Comparison of ENCODE assay signal across 24 cellular contexts in the genomic region with DNA sequence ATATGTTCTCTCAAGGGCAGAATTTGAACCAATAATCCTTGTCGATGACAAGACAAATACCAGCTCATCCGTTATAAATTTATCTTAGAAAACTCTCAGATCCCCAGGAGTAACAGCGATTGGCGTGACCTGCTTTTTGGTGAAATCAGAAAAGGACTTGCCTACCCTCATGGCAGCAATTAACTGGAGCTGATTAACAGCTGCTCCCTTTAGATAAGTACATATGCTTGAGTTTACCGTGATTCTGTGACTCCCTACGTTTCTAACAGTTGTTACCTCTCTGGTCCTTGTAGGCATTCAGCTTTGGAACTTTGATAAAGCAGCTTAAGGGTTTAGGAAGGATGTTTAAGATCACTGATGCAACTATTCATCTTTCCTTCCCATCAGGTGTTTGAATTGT.
"Had no signal": no experiment of that assay in that cellular context is flagged by ENCODE, and none has a peak within 500 bp of the region (broad histone marks: within the 10 kb centered on the region; RNA-seq: fewer than 3 reads in every experiment).

No MANE protein-coding gene starts in this region.

- ATAC-seq: activated CD4-positive, alpha-beta T cell treated with anti-CD3 and anti-CD28 coated beads for 36 hours; activated CD8-positive, alpha-beta T cell treated with anti-CD3 and anti-CD28 coated beads, Interleukin-2, amount 10 ng/mL, durations not matched to agents 7 days and 5 days; activated T-cell treated with anti-CD3 and anti-CD28 coated beads, Interleukin-2, amount 50 U/mL, for 72 hours; body of pancreas; left lung; lower lobe of right lung; natural killer cell; right cardiac atrium had no signal

- H3K36me3 Mint-ChIP-seq: natural killer cell had no signal

- H3K9me3 ChIP-seq: adrenal gland, body of pancreas, esophagus squamous epithelium, left lung, lower lobe of right lung, tibial nerve had no signal

- H3K27me3 Mint-ChIP-seq: activated CD4-positive, alpha-beta T cell treated with anti-CD3 and anti-CD28 coated beads for 36 hours; activated naive CD8-positive, alpha-beta T cell treated with anti-CD3 and anti-CD28 coated beads for 36 hours had no signal

- H3K27me3 ChIP-seq: adrenal gland, body of pancreas, esophagus squamous epithelium, left lung, tibial nerve had no signal

- H3K4me3 Mint-ChIP-seq: activated CD4-positive, alpha-beta T cell treated with anti-CD3 and anti-CD28 coated beads for 36 hours; activated CD8-positive, alpha-beta T cell treated with anti-CD3 and anti-CD28 coated beads, Interleukin-2, amount 10 ng/mL, durations not matched to agents 7 days and 5 days; activated naive CD8-positive, alpha-beta T cell treated with anti-CD3 and anti-CD28 coated beads for 36 hours; activated T-cell treated with anti-CD3 and anti-CD28 coated beads, Interleukin-2, amount 50 U/mL, for 72 hours; natural killer cell had no signal

- DNase-seq: activated CD4-positive, alpha-beta T cell treated with anti-CD3 and anti-CD28 coated beads for 36 hours; activated CD4-positive, CD25-positive, alpha-beta regulatory T cell; activated CD8-positive, alpha-beta T cell treated with anti-CD3 and anti-CD28 coated beads, Interleukin-2, amount 10 ng/mL, durations not matched to agents 7 days and 5 days; activated naive CD4-positive, alpha-beta T cell; activated naive CD8-positive, alpha-beta T cell treated with anti-CD3 and anti-CD28 coated beads for 36 hours; activated T-cell treated with anti-CD3 and anti-CD28 coated beads for 4 hours; activated T-cell treated with anti-CD3 and anti-CD28 coated beads, Interleukin-2, amount 50 U/mL, for 72 hours; adrenal gland; aorta; body of pancreas; dermis blood vessel endothelial cell; effector CD4-positive, alpha-beta T cell; esophagus squamous epithelium; foreskin melanocyte; left lung; lower lobe of right lung; mesenchymal stem cell; natural killer cell; posterior cingulate gyrus; right cardiac atrium; stimulated activated CD4-positive, alpha-beta T cell treated with anti-CD3 and anti-CD28 coated beads, Interleukin-15, amount 100 ng/mL, for 24 hours; stimulated activated CD4-positive, alpha-beta T cell treated with anti-CD3 and anti-CD28 coated beads, Interleukin-2, amount 100 ng/mL, for 24 hours; stimulated activated naive CD4-positive, alpha-beta T cell had no signal

- H3K9me3 Mint-ChIP-seq: activated naive CD8-positive, alpha-beta T cell treated with anti-CD3 and anti-CD28 coated beads for 36 hours; activated T-cell treated with anti-CD3 and anti-CD28 coated beads, Interleukin-2, amount 50 U/mL, for 72 hours; natural killer cell had no signal

- H3K4me3 ChIP-seq: adrenal gland, body of pancreas, esophagus squamous epithelium, left lung, lower lobe of right lung, tibial nerve had no signal

- H3K27ac ChIP-seq: adrenal gland, body of pancreas, esophagus squamous epithelium, left lung, lower lobe of right lung, tibial nerve had no signal

- H3K27ac Mint-ChIP-seq: activated CD4-positive, alpha-beta T cell treated with anti-CD3 and anti-CD28 coated beads for 36 hours; activated CD8-positive, alpha-beta T cell treated with anti-CD3 and anti-CD28 coated beads, Interleukin-2, amount 10 ng/mL, durations not matched to agents 7 days and 5 days; activated naive CD8-positive, alpha-beta T cell treated with anti-CD3 and anti-CD28 coated beads for 36 hours; activated T-cell treated with anti-CD3 and anti-CD28 coated beads, Interleukin-2, amount 50 U/mL, for 72 hours; natural killer cell had no signal
